36 cellular contexts compared by ENCODE assay signal in the genomic region with DNA sequence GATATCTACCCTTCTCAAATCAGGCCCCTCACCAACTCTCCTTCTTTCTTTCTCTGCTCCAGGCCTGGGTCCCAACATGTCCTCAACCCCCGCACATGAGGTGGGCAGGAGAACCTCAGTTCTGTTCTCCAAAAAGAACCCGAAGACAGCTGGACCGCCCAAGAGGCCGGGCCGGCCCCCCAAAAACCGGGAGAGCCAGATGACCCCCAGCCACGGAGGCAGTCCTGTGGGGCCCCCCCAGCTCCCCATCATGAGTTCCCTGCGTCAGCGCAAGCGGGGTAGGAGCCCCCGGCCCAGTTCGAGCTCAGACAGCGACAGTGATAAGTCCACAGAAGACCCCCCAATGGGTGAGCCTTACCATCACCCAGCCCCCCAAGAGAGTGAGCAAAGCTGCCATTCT. TPM values are rescaled to one million over a fixed set of nuclear protein-coding genes. Genes with fewer than 3 reads are reported as not detected.
"Had no signal": no experiment of that assay in that cellular context is flagged by ENCODE, and none has a peak within 500 bp of the region (broad histone marks: within the 10 kb centered on the region; RNA-seq: fewer than 3 reads in every experiment).

No MANE protein-coding gene starts in this region.

- H3K9me3 Mint-ChIP-seq: activated B cell treated with CpG ODN at 0.5 μM for 24 hours; activated CD4-positive, alpha-beta memory T cell treated with anti-CD3 and anti-CD28 coated beads, Interleukin-2, amount 10 ng/mL, durations not matched to agents 7 days and 5 days; activated CD4-positive, alpha-beta T cell treated with anti-CD3 and anti-CD28 coated beads, Interleukin-2, amount 10 ng/mL, durations not matched to agents 7 days and 5 days; activated naive CD4-positive, alpha-beta T cell treated with anti-CD3 and anti-CD28 coated beads, Interleukin-2, amount 10 ng/mL, durations not matched to agents 7 days and 5 days; activated naive CD4-positive, alpha-beta T cell treated with anti-CD3 and anti-CD28 coated beads, Interleukin-2, amount 50 U/mL, for 24 hours; activated naive CD8-positive, alpha-beta T cell treated with anti-CD3 and anti-CD28 coated beads, Interleukin-2, amount 10 ng/mL, durations not matched to agents 7 days and 5 days; activated naive CD8-positive, alpha-beta T cell treated with anti-CD3 and anti-CD28 coated beads, Interleukin-2, amount 50 U/mL, for 24 hours; activated T-cell treated with anti-CD3 and anti-CD28 coated beads, Interleukin-2, amount 50 U/mL, for 24 hours; activated T-helper 2 cell treated with anti-CD3 and anti-CD28 coated beads, Interferon-gamma antibody, Interleukin-2, Interleukin-4, amounts not matched to agents 10 μg/mL and 5 μg/mL and 100 μg/mL, durations not matched to agents 14 hours and 24 hours and 36 hours; brain; central memory CD8-positive, alpha-beta T cell; T-cell; T-helper 2 cell treated with Interferon-gamma antibody and Interleukin-4, amounts not matched to agents 5 μg/mL and 100 μg/mL, for 36 hours had no signal

- H3K4me3 ChIP-seq: ascending aorta, cardiac muscle cell had no signal

- H3K4me3 Mint-ChIP-seq: activated B cell treated with CpG ODN at 0.5 μM for 24 hours; activated CD4-positive, alpha-beta memory T cell treated with anti-CD3 and anti-CD28 coated beads, Interleukin-2, amount 10 ng/mL, durations not matched to agents 7 days and 5 days; activated CD4-positive, alpha-beta T cell treated with anti-CD3 and anti-CD28 coated beads for 36 hours; activated CD4-positive, alpha-beta T cell treated with anti-CD3 and anti-CD28 coated beads, Interleukin-2, amount 10 ng/mL, durations not matched to agents 7 days and 5 days; activated CD8-positive, alpha-beta memory T cell treated with anti-CD3 and anti-CD28 coated beads, Interleukin-2, amount 10 ng/mL, durations not matched to agents 7 days and 5 days; activated CD8-positive, alpha-beta T cell treated with anti-CD3 and anti-CD28 coated beads, Interleukin-2, amount 10 ng/mL, durations not matched to agents 7 days and 5 days; activated naive CD4-positive, alpha-beta T cell treated with anti-CD3 and anti-CD28 coated beads, Interleukin-2, amount 10 ng/mL, durations not matched to agents 7 days and 5 days; activated naive CD4-positive, alpha-beta T cell treated with anti-CD3 and anti-CD28 coated beads, Interleukin-2, amount 50 U/mL, for 24 hours; activated naive CD8-positive, alpha-beta T cell; activated naive CD8-positive, alpha-beta T cell treated with anti-CD3 and anti-CD28 coated beads, Interleukin-2, amount 10 ng/mL, durations not matched to agents 7 days and 5 days; activated naive CD8-positive, alpha-beta T cell treated with anti-CD3 and anti-CD28 coated beads, Interleukin-2, amount 50 U/mL, for 24 hours; activated T-cell treated with anti-CD3 and anti-CD28 coated beads, Interleukin-2, amount 50 U/mL, for 24 hours; brain; central memory CD8-positive, alpha-beta T cell; T-cell; T-helper 2 cell treated with Interferon-gamma antibody and Interleukin-4, amounts not matched to agents 5 μg/mL and 100 μg/mL, for 36 hours had no signal

- H3K27me3 Mint-ChIP-seq: activated B cell treated with CpG ODN at 0.5 μM for 24 hours; activated CD4-positive, alpha-beta memory T cell treated with anti-CD3 and anti-CD28 coated beads, Interleukin-2, amount 10 ng/mL, durations not matched to agents 7 days and 5 days; activated CD4-positive, alpha-beta T cell treated with anti-CD3 and anti-CD28 coated beads for 36 hours; activated CD4-positive, alpha-beta T cell treated with anti-CD3 and anti-CD28 coated beads, Interleukin-2, amount 10 ng/mL, durations not matched to agents 7 days and 5 days; activated CD8-positive, alpha-beta memory T cell treated with anti-CD3 and anti-CD28 coated beads, Interleukin-2, amount 10 ng/mL, durations not matched to agents 7 days and 5 days; activated naive CD4-positive, alpha-beta T cell treated with anti-CD3 and anti-CD28 coated beads, Interleukin-2, amount 10 ng/mL, durations not matched to agents 7 days and 5 days; activated naive CD4-positive, alpha-beta T cell treated with anti-CD3 and anti-CD28 coated beads, Interleukin-2, amount 50 U/mL, for 24 hours; activated naive CD8-positive, alpha-beta T cell; activated naive CD8-positive, alpha-beta T cell treated with anti-CD3 and anti-CD28 coated beads, Interleukin-2, amount 10 ng/mL, durations not matched to agents 7 days and 5 days; activated naive CD8-positive, alpha-beta T cell treated with anti-CD3 and anti-CD28 coated beads, Interleukin-2, amount 50 U/mL, for 24 hours; activated T-cell treated with anti-CD3 and anti-CD28 coated beads, Interleukin-2, amount 50 U/mL, for 24 hours; brain; central memory CD8-positive, alpha-beta T cell; T-cell had no signal

- H3K9me3 ChIP-seq: ascending aorta had no signal

- H3K27ac Mint-ChIP-seq: activated B cell treated with CpG ODN at 0.5 μM for 24 hours; activated CD4-positive, alpha-beta memory T cell treated with anti-CD3 and anti-CD28 coated beads, Interleukin-2, amount 10 ng/mL, durations not matched to agents 7 days and 5 days; activated CD4-positive, alpha-beta T cell treated with anti-CD3 and anti-CD28 coated beads for 36 hours; activated CD4-positive, alpha-beta T cell treated with anti-CD3 and anti-CD28 coated beads, Interleukin-2, amount 10 ng/mL, durations not matched to agents 7 days and 5 days; activated CD8-positive, alpha-beta memory T cell treated with anti-CD3 and anti-CD28 coated beads, Interleukin-2, amount 10 ng/mL, durations not matched to agents 7 days and 5 days; activated CD8-positive, alpha-beta T cell treated with anti-CD3 and anti-CD28 coated beads, Interleukin-2, amount 10 ng/mL, durations not matched to agents 7 days and 5 days; activated naive CD4-positive, alpha-beta T cell treated with anti-CD3 and anti-CD28 coated beads, Interleukin-2, amount 10 ng/mL, durations not matched to agents 7 days and 5 days; activated naive CD4-positive, alpha-beta T cell treated with anti-CD3 and anti-CD28 coated beads, Interleukin-2, amount 50 U/mL, for 24 hours; activated naive CD8-positive, alpha-beta T cell; activated naive CD8-positive, alpha-beta T cell treated with anti-CD3 and anti-CD28 coated beads, Interleukin-2, amount 10 ng/mL, durations not matched to agents 7 days and 5 days; activated naive CD8-positive, alpha-beta T cell treated with anti-CD3 and anti-CD28 coated beads, Interleukin-2, amount 50 U/mL, for 24 hours; activated T-helper 2 cell treated with anti-CD3 and anti-CD28 coated beads, Interferon-gamma antibody, Interleukin-2, Interleukin-4, amounts not matched to agents 10 μg/mL and 5 μg/mL and 100 μg/mL, durations not matched to agents 14 hours and 24 hours and 36 hours; brain; T-cell; T-helper 2 cell treated with Interferon-gamma antibody and Interleukin-4, amounts not matched to agents 5 μg/mL and 100 μg/mL, for 36 hours had no signal

- DNase-seq: activated B cell treated with CpG ODN at 0.5 μM for 24 hours; activated CD4-positive, alpha-beta memory T cell treated with anti-CD3 and anti-CD28 coated beads, Interleukin-2, amount 10 ng/mL, durations not matched to agents 7 days and 5 days; activated CD4-positive, alpha-beta T cell treated with anti-CD3 and anti-CD28 coated beads for 1 hour; activated CD4-positive, alpha-beta T cell treated with anti-CD3 and anti-CD28 coated beads for 36 hours; activated CD4-positive, alpha-beta T cell treated with anti-CD3 and anti-CD28 coated beads for 48 hours; activated CD4-positive, alpha-beta T cell treated with anti-CD3 and anti-CD28 coated beads, Interleukin-2, amount 10 ng/mL, durations not matched to agents 7 days and 5 days; activated CD4-positive, alpha-beta T cell treated with anti-CD3 and anti-CD28 coated beads, Interleukin-2, amount 50 U/mL, for 48 hours; activated CD8-positive, alpha-beta memory T cell treated with anti-CD3 and anti-CD28 coated beads for 24 hours; activated CD8-positive, alpha-beta memory T cell treated with anti-CD3 and anti-CD28 coated beads, Interleukin-2, amount 10 ng/mL, durations not matched to agents 7 days and 5 days; activated CD8-positive, alpha-beta memory T cell treated with anti-CD3 and anti-CD28 coated beads, Interleukin-2, amount 50 U/mL, for 48 hours; activated CD8-positive, alpha-beta T cell treated with anti-CD3 and anti-CD28 coated beads, Interleukin-2, amount 10 ng/mL, durations not matched to agents 7 days and 5 days; activated effector memory CD4-positive, alpha-beta T cell treated with Interleukin-2 at 50 U/mL for 16 hours; activated gamma-delta T cell; activated naive CD4-positive, alpha-beta T cell treated with anti-CD3 and anti-CD28 coated beads, Interleukin-2, amount 10 ng/mL, durations not matched to agents 7 days and 5 days; activated naive CD4-positive, alpha-beta T cell treated with Interleukin-2 at 50 U/mL for 16 hours; activated naive CD8-positive, alpha-beta T cell treated with anti-CD3 and anti-CD28 coated beads, Interleukin-2, amount 10 ng/mL, durations not matched to agents 7 days and 5 days; activated naive CD8-positive, alpha-beta T cell treated with anti-CD3 and anti-CD28 coated beads, Interleukin-2, amount 50 U/mL, for 24 hours; activated T-cell treated with anti-CD3 and anti-CD28 coated beads, Interleukin-2, amount 50 U/mL, for 24 hours; activated T-cell treated with anti-CD3 and anti-CD28 coated beads, Interleukin-2, amount 50 U/mL, for 48 hours; amygdala; anterior cingulate cortex; caudate nucleus; cerebellar nuclear complex; T-cell; T-helper 2 cell; T-helper 9 cell had no signal

- H3K27me3 ChIP-seq: ascending aorta, cardiac muscle cell had no signal

- ATAC-seq: activated CD4-positive, alpha-beta T cell treated with anti-CD3 and anti-CD28 coated beads for 36 hours; activated CD8-positive, alpha-beta memory T cell treated with anti-CD3 and anti-CD28 coated beads, Interleukin-2, amount 10 ng/mL, durations not matched to agents 7 days and 5 days; activated CD8-positive, alpha-beta T cell treated with anti-CD3 and anti-CD28 coated beads, Interleukin-2, amount 10 ng/mL, durations not matched to agents 7 days and 5 days; activated naive CD8-positive, alpha-beta T cell treated with anti-CD3 and anti-CD28 coated beads, Interleukin-2, amount 50 U/mL, for 24 hours; T-cell had no signal

- H3K27ac ChIP-seq: ascending aorta, cardiac muscle cell, VCaP had no signal

RNA-seq across cellular contexts. Expression of gene CPNE9, which starts 40.5 kb away (rescaled TPM):
- total RNA-seq: activated CD8-positive, alpha-beta memory T cell treated with anti-CD3 and anti-CD28 coated beads, Interleukin-2, amount 10 ng/mL, durations not matched to agents 7 days and 5 days; activated CD8-positive, alpha-beta T cell treated with anti-CD3 and anti-CD28 coated beads, Interleukin-2, amount 10 ng/mL, durations not matched to agents 7 days and 5 days; ascending aorta; bronchial epithelial cell; cardiac muscle cell had no signal
